In the genomic region with DNA sequence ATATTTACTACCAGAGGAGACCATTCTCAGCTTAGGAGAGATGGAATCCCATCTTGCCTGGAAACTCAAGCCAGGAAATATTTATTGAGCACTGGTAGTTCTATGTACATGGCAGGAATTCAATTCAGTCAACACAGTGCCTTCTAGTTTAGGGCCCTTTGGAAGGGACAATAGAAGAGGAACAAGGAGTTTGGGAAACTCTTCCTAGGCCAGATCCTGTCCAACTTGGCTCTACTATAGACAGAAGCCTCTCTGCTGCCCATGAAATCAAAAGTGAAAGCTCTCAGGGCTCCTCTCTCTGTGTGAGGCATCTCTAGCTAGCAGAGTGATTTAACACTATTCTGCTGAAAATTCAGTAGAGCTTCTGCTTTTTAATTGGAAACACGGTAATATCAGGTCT, we compare ENCODE assay signal across 10 cellular contexts.
DNase-seq lines count a peak whose midpoint lies in the region; ATAC-seq and TF ChIP-seq lines count a peak whose summit lies in the region.
"Had no signal": no experiment of that assay in that cellular context is flagged by ENCODE, and none has a peak within 500 bp of the region (broad histone marks: within the 10 kb centered on the region; RNA-seq: fewer than 3 reads in every experiment).

No MANE protein-coding gene starts in this region.

- TF ChIP-seq CTCF in RWPE1 (conservative IDR thresholded peaks at IDR 0.05; ENCODE audit: low read depth) = no peak

- DNase-seq in AG08395 (ENCODE audit: low spot score) = peak; percentile 2
- DNase-seq in GM19240 (ENCODE audit: insufficient read length, low spot score) = peak; percentile 33
- DNase-seq in OCI-M1 (lab: John Stamatoyannopoulos, UW) = peak; percentile 91
- DNase-seq in RWPE1 (ENCODE audit: low spot score) = no peak
- no peak for DNase-seq in germinal center (ENCODE audit: low spot score)
- no peak for DNase-seq in KG1 (lab: John Stamatoyannopoulos, UW)
- no peak for DNase-seq in activated naive CD4-positive, alpha-beta T cell (lab: John Stamatoyannopoulos, UW)

- ATAC-seq in HG02943 (IDR thresholded peaks at IDR 0.05; ENCODE audit: low read depth, unreplicated experiment) = peak; percentile 96
- ATAC-seq: HCT116 had no signal

- POLR2A ChIA-PET in RWPE1 (lab: Yijun Ruan, JAX; ENCODE audit: low non-redundant PET) = no interaction called here

- CTCF ChIA-PET in RWPE1 (lab: Yijun Ruan, JAX) = no interaction called here

- no peak overlapping the region for H3K27ac ChIP-seq in RWPE1
- H3K27ac ChIP-seq: coronary artery had no signal

Comparison
In these comparisons a context has a peak if more than half of its experiments do, and no peak if none do; other contexts are left out.
1. DNase-seq: peak in AG08395 (single experiment), GM19240 (single experiment) and OCI-M1 (single experiment); none in RWPE1 (single experiment), germinal center (single experiment), KG1 (single experiment) and activated naive CD4-positive, alpha-beta T cell (0 of 4).